Comparison of ENCODE assay signal across 25 cellular contexts in the genomic region with DNA sequence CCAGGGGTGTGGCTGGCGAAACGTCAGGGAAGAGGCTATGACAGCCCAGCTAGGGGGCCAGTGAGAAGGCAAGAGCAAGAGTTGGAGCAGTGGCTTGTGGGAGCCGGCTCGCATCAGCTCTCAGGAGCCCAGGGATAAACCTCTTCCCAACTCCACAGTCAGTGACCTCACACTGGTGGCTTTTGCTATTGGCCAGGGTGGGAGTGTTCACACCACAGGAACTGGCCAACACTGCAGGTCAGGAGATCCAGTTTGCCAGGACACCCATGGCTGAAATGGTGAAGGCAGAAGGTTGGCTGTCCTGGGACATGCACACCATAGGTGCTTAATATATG. TPM values are rescaled to one million over a fixed set of nuclear protein-coding genes. Genes with fewer than 3 reads are reported as not detected.
DNase-seq lines count a peak whose midpoint lies in the region; ATAC-seq, FAIRE-seq and TF ChIP-seq lines count a peak whose summit lies in the region.
"Had no signal": no experiment of that assay in that cellular context is flagged by ENCODE, and none has a peak within 500 bp of the region (broad histone marks: within the 10 kb centered on the region; RNA-seq: fewer than 3 reads in every experiment).

No MANE protein-coding gene starts in this region.

- TF ChIP-seq CTCF in A549 (IDR thresholded peaks at IDR 0.05) (no peak), endodermal cell (conservative IDR thresholded peaks at IDR 0.05) (no peak), neural crest cell (conservative IDR thresholded peaks at IDR 0.05) (no peak)

- no peak overlapping the region for H3K27ac ChIP-seq in A549
- no peak overlapping the region for H3K27ac ChIP-seq in endodermal cell (ENCODE audit: low read depth, low read length)
- H3K27ac ChIP-seq: BLaER1 treated with 17β-estradiol and CSF1 and Interleukin-3, amounts not matched to agents 10 nM and 100 nM; gastroesophageal sphincter; hepatocyte; neural progenitor cell; right atrium auricular region had no signal

- no peak overlapping the region for H3K9ac ChIP-seq in endodermal cell (ENCODE audit: extremely low read depth, low read length, poor library complexity, severe bottlenecking)
- H3K9ac ChIP-seq: BLaER1 treated with 17β-estradiol and CSF1 and Interleukin-3, amounts not matched to agents 10 nM and 100 nM; neural progenitor cell; SK-N-SH had no signal

- no peak for TF ChIP-seq POLR2A in A549 (IDR thresholded peaks at IDR 0.05; ENCODE audit: low read length)

- no peaks in the 10 kb centered on the region for H3K36me3 Mint-ChIP-seq in endodermal cell (ENCODE audit: low read depth)
- H3K36me3 Mint-ChIP-seq in neural crest cell (ENCODE audit: low read depth) = no peaks in the 10 kb centered on the region
- H3K36me3 Mint-ChIP-seq in activated T-helper 1 cell treated with anti-CD3 and anti-CD28 coated beads, Interleukin-12 subunit alpha, Interleukin-12 subunit beta, Interleukin-2, Interleukin-4 antibody, amounts not matched to agents 30 ng/mL and 10 ng/mL and 1 ng/mL, durations not matched to agents 14 hours and 24 hours and 36 hours (ENCODE audit: low read depth) = no peaks in the 10 kb centered on the region
- H3K36me3 Mint-ChIP-seq: activated naive CD8-positive, alpha-beta T cell; neural progenitor cell had no signal

- H3K27me3 ChIP-seq in endodermal cell (ENCODE audit: control insufficient read depth, insufficient read depth, low read length, poor library complexity, severe bottlenecking) = no peaks in the 10 kb centered on the region
- H3K27me3 ChIP-seq: hepatocyte, neural progenitor cell, right atrium auricular region had no signal

- WGBS in A549 (ENCODE audit: missing lambda C conversion rate) = 34% methylated on average over 4 of the region's 4 CpGs
- 96% methylated on average over 4 of the region's 4 CpGs; no CpG with 5 or more reads in 1 of the 2 experiments for WGBS in endodermal cell (ENCODE audit: insufficient coverage in 1 of 2, insufficient read length in 1 of 2), 2 experiments

- H3K4me1 ChIP-seq in A549 (no peaks in the 10 kb centered on the region; the same call in 2 of the 3 replicates), endodermal cell (ENCODE audit: control insufficient read depth, insufficient read depth, low read length) (peaks cover 2% of the 10 kb centered on the region)

- H3K9me3 Mint-ChIP-seq in endodermal cell (no peaks in the 10 kb centered on the region), neural crest cell (no peaks in the 10 kb centered on the region)
- H3K9me3 Mint-ChIP-seq in activated T-helper 1 cell treated with anti-CD3 and anti-CD28 coated beads, Interleukin-12 subunit alpha, Interleukin-12 subunit beta, Interleukin-2, Interleukin-4 antibody, amounts not matched to agents 30 ng/mL and 10 ng/mL and 1 ng/mL, durations not matched to agents 14 hours and 24 hours and 36 hours = no peaks in the 10 kb centered on the region
- H3K9me3 Mint-ChIP-seq: neural progenitor cell; stimulated activated naive CD8-positive, alpha-beta T cell treated with anti-CD3 and anti-CD28 coated beads, Interleukin-15, Interleukin-2, amounts not matched to agents 100 ng/mL and 50 ng/mL, for 24 hours; T-helper 1 cell treated with Interleukin-12 subunit alpha and Interleukin-12 subunit beta and Interleukin-4 antibody, amounts not matched to agents 30 μg/mL and 1 μg/mL, for 36 hours had no signal

- H3K27me3 Mint-ChIP-seq in endodermal cell (ENCODE audit: insufficient read depth) = no peaks in the 10 kb centered on the region
- H3K27me3 Mint-ChIP-seq in neural crest cell (ENCODE audit: low read depth) = no peaks in the 10 kb centered on the region
- H3K27me3 Mint-ChIP-seq in activated T-helper 1 cell treated with anti-CD3 and anti-CD28 coated beads, Interleukin-12 subunit alpha, Interleukin-12 subunit beta, Interleukin-2, Interleukin-4 antibody, amounts not matched to agents 30 ng/mL and 10 ng/mL and 1 ng/mL, durations not matched to agents 14 hours and 24 hours and 36 hours (ENCODE audit: insufficient read depth) = no peaks in the 10 kb centered on the region
- H3K27me3 Mint-ChIP-seq: activated naive CD8-positive, alpha-beta T cell; stimulated activated naive CD8-positive, alpha-beta T cell treated with anti-CD3 and anti-CD28 coated beads, Interleukin-15, Interleukin-2, amounts not matched to agents 100 ng/mL and 50 ng/mL, for 24 hours had no signal

- H3K9me3 ChIP-seq in A549 = no peaks in the 10 kb centered on the region
- H3K9me3 ChIP-seq in endodermal cell (ENCODE audit: control insufficient read depth, low read length) = no peaks in the 10 kb centered on the region
- H3K9me3 ChIP-seq: gastroesophageal sphincter, right atrium auricular region, SK-N-SH had no signal

- H3K27ac Mint-ChIP-seq in endodermal cell (no peak overlapping the region), neural crest cell (ENCODE audit: unreplicated experiment) (peak overlapping the region; percentile 50)
- no peak overlapping the region for H3K27ac Mint-ChIP-seq in activated T-helper 1 cell treated with anti-CD3 and anti-CD28 coated beads, Interleukin-12 subunit alpha, Interleukin-12 subunit beta, Interleukin-2, Interleukin-4 antibody, amounts not matched to agents 30 ng/mL and 10 ng/mL and 1 ng/mL, durations not matched to agents 14 hours and 24 hours and 36 hours
- H3K27ac Mint-ChIP-seq: activated naive CD8-positive, alpha-beta T cell; neural progenitor cell; stimulated activated naive CD8-positive, alpha-beta T cell treated with anti-CD3 and anti-CD28 coated beads, Interleukin-15, Interleukin-2, amounts not matched to agents 100 ng/mL and 50 ng/mL, for 24 hours; T-helper 1 cell treated with Interleukin-12 subunit alpha and Interleukin-12 subunit beta and Interleukin-4 antibody, amounts not matched to agents 30 μg/mL and 1 μg/mL, for 36 hours had no signal

- POLR2A ChIA-PET in A549 (lab: Yijun Ruan, JAX) = no interaction called here

- H3K4me3 ChIP-seq in A549 (no peak overlapping the region), endodermal cell (ENCODE audit: low read length) (no peak overlapping the region)
- H3K4me3 ChIP-seq: BLaER1 treated with 17β-estradiol and CSF1 and Interleukin-3, amounts not matched to agents 10 nM and 100 nM; gastroesophageal sphincter; hepatocyte; neural progenitor cell; right atrium auricular region had no signal

- H3K4me3 Mint-ChIP-seq in endodermal cell (no peak overlapping the region), neural crest cell (no peak overlapping the region)
- no peak overlapping the region for H3K4me3 Mint-ChIP-seq in activated T-helper 1 cell treated with anti-CD3 and anti-CD28 coated beads, Interleukin-12 subunit alpha, Interleukin-12 subunit beta, Interleukin-2, Interleukin-4 antibody, amounts not matched to agents 30 ng/mL and 10 ng/mL and 1 ng/mL, durations not matched to agents 14 hours and 24 hours and 36 hours
- H3K4me3 Mint-ChIP-seq: activated naive CD8-positive, alpha-beta T cell; neural progenitor cell; stimulated activated naive CD8-positive, alpha-beta T cell treated with anti-CD3 and anti-CD28 coated beads, Interleukin-15, Interleukin-2, amounts not matched to agents 100 ng/mL and 50 ng/mL, for 24 hours; T-helper 1 cell treated with Interleukin-12 subunit alpha and Interleukin-12 subunit beta and Interleukin-4 antibody, amounts not matched to agents 30 μg/mL and 1 μg/mL, for 36 hours had no signal

- no peak for FAIRE-seq in A549 (lab: Jason Lieb, UNC)
- FAIRE-seq: G401.6, TTC549 had no signal

- peak in 1 of 2 experiments; percentile 38 for DNase-seq in A549 (ENCODE audit: low read depth in 1 of 2, low spot score in 1 of 2)
- peak; percentile 36 for DNase-seq in D341Med (ENCODE audit: low spot score)
- peak; percentile 47 for DNase-seq in endodermal cell
- DNase-seq in neural crest cell (ENCODE audit: low read depth, low spot score) = no peak
- DNase-seq in activated T-helper 1 cell treated with anti-CD3 and anti-CD28 coated beads, Interleukin-12 subunit alpha, Interleukin-12 subunit beta, Interleukin-2, Interleukin-4 antibody, amounts not matched to agents 30 ng/mL and 10 ng/mL and 1 ng/mL, durations not matched to agents 14 hours and 24 hours and 36 hours (ENCODE audit: low spot score) = no peak
- no peak for DNase-seq in NCI-H146 (lab: John Stamatoyannopoulos, UW)
- DNase-seq: activated CD4-positive, alpha-beta T cell treated with anti-CD3 and anti-CD28 coated beads, Interleukin-2, amount 50 U/mL, for 4 hours; NCI-H1092 treated with DMSO at 0.1 percent for 48 hours; NCI-H187 treated with DMSO at 0.1 percent for 48 hours; OCI-M1; stimulated activated CD4-positive, alpha-beta T cell treated with anti-CD3 and anti-CD28 coated beads, Interleukin-1b, Interleukin-23, amount 100 ng/mL, for 48 hours had no signal

- H3K4me1 Mint-ChIP-seq in endodermal cell (peaks cover 5% of the 10 kb centered on the region), neural crest cell (peaks cover 4% of the 10 kb centered on the region)
- H3K4me1 Mint-ChIP-seq in activated T-helper 1 cell treated with anti-CD3 and anti-CD28 coated beads, Interleukin-12 subunit alpha, Interleukin-12 subunit beta, Interleukin-2, Interleukin-4 antibody, amounts not matched to agents 30 ng/mL and 10 ng/mL and 1 ng/mL, durations not matched to agents 14 hours and 24 hours and 36 hours (ENCODE audit: low read depth) = no peaks in the 10 kb centered on the region

- no peak for TF ChIP-seq EP300 in A549 (IDR thresholded peaks at IDR 0.05)

- intact Hi-C loops in activated T-helper 1 cell treated with anti-CD3 and anti-CD28 coated beads, Interleukin-12 subunit alpha, Interleukin-12 subunit beta, Interleukin-2, Interleukin-4 antibody, amounts not matched to agents 30 ng/mL and 10 ng/mL and 1 ng/mL, durations not matched to agents 14 hours and 24 hours and 36 hours (cut with micrococcal nuclease) = no loop called here

- H3K36me3 ChIP-seq in endodermal cell (ENCODE audit: control insufficient read depth, insufficient read depth, low read length) = no peaks in the 10 kb centered on the region
- H3K36me3 ChIP-seq: BLaER1 treated with 17β-estradiol and CSF1 and Interleukin-3, amounts not matched to agents 10 nM and 100 nM; gastroesophageal sphincter; neural progenitor cell; right atrium auricular region had no signal

- TF ChIP-seq RAD21 in A549 (conservative IDR thresholded peaks at IDR 0.05 in 1 of 2, IDR thresholded peaks at IDR 0.05 in 1 of 2) = no peak

- CTCF ChIA-PET in A549 (lab: Yijun Ruan, JAX) = interaction anchor here (1.1 to 5.6 kb wide), 2 partner anchors 10 to 49 kb away, joined by 3 to 39 read pairs; no protein-coding TSS in a partner anchor

- ATAC-seq in A549 (peak; percentile 41 to 56; a peak in 5 of 6 replicates), HG02610 (IDR thresholded peaks at IDR 0.05; ENCODE audit: unreplicated experiment) (no peak)
- ATAC-seq: gastroesophageal sphincter, left cardiac atrium had no signal

- H3K4me2 ChIP-seq in A549 = no peak overlapping the region
- H3K4me2 ChIP-seq: hepatocyte, neural progenitor cell, SK-N-SH had no signal

RNA-seq across cellular contexts. Expression of a gene that starts 5.1 kb away (rescaled TPM):
- polyA plus RNA-seq in A549 (2011; rRNA removed) (0.08 and 0.09 TPM in 2 replicates), A549 (2017; fragmentation: RNase III; extraction: RNeasy Plus Mini Kit Qiagen cat#74134 plus additional on column Dnase treatment) (0.05 TPM in 1 of 3 replicates, not detected in the others)
- 0.07 and 0.12 TPM in 2 replicates for polyA plus RNA-seq in A549 (2012; cell fraction: cytosol; rRNA removed)
- 0.12 and 0.19 TPM in 2 replicates for polyA plus RNA-seq in A549 (2012; cell fraction: nucleus; rRNA removed)
- polyA minus RNA-seq in A549 (2011; rRNA and poly(A)+ RNA removed) = 0.08 and 0.10 TPM in 2 replicates
- total RNA-seq in endodermal cell (10 to 100 TPM in 1 of 2 donors, 1 to 10 TPM in 1; 8.4 to 11.2 TPM), neural crest cell (4.5 and 4.6 TPM in 2 replicates)
- 6.2 TPM for polyA plus RNA-seq in endodermal cell (2013, experiment 1 of 2)
- polyA plus RNA-seq in endodermal cell (2013, experiment 2 of 2) = 6.1 TPM
- 0.51 and 0.60 TPM in 2 replicates for total RNA-seq in activated T-helper 1 cell treated with anti-CD3 and anti-CD28 coated beads, Interleukin-12 subunit alpha, Interleukin-12 subunit beta, Interleukin-2, Interleukin-4 antibody, amounts not matched to agents 30 ng/mL and 10 ng/mL and 1 ng/mL, durations not matched to agents 14 hours and 24 hours and 36 hours
- total RNA-seq: MCF 10A had no signal

Comparison
In these comparisons a context has a peak if more than half of its experiments do, and no peak if none do; other contexts are left out.
1. DNase-seq: peak in D341Med (single experiment) and endodermal cell (single experiment); none in neural crest cell (single experiment), activated T-helper 1 cell treated with anti-CD3 and anti-CD28 coated beads, Interleukin-12 subunit alpha, Interleukin-12 subunit beta, Interleukin-2, Interleukin-4 antibody, amounts not matched to agents 30 ng/mL and 10 ng/mL and 1 ng/mL, durations not matched to agents 14 hours and 24 hours and 36 hours (single experiment) and NCI-H146 (single experiment).